8 cellular contexts compared by ENCODE assay signal in genomic region chr10:17742918-17743317, GRCh38. TPM values are rescaled to one million over a fixed set of nuclear protein-coding genes. Genes with fewer than 3 reads are reported as not detected.
DNase-seq lines count a peak whose midpoint lies in the region; ATAC-seq and TF ChIP-seq lines count a peak whose summit lies in the region.

No MANE protein-coding gene starts in this region.

- H3K9me3 ChIP-seq in neural cell (ENCODE audit: low read length): no peaks in the 10 kb centered on the region

- no peaks in the 10 kb centered on the region for H3F3A ChIP-seq in neural cell (ENCODE audit: insufficient read depth, low read length, poor library complexity, severe bottlenecking)

- DNase-seq in NCI-H748 (lab: John Stamatoyannopoulos, UW; ENCODE audit: unreplicated experiment) (peak; percentile 26), NCI-H748 treated with DMSO at 0.1 percent for 48 hours (lab: John Stamatoyannopoulos, UW) (no peak), NB4 (ENCODE audit: low read depth) (peak; percentile 56), epithelial cell of esophagus (ENCODE audit: low read depth) (peak; percentile 47)
- peak; percentile 36 to 38 for DNase-seq in activated CD8-positive, alpha-beta memory T cell treated with anti-CD3 and anti-CD28 coated beads for 4 hours (ENCODE audit: low read depth in 2 of 2)
- peak; percentile 50 to 53 for DNase-seq in stimulated activated naive CD8-positive, alpha-beta T cell treated with anti-CD3 and anti-CD28 coated beads, Interleukin-15, amount 100 ng/mL, for 72 hours

- TF ChIP-seq CTCF in NB4 (IDR thresholded peaks at IDR 0.05; ENCODE audit: low read depth, low read length) (peak; percentile 58), epithelial cell of esophagus (IDR thresholded peaks at IDR 0.05; ENCODE audit: insufficient read depth, low read depth, low read length, missing control alignments) (peak; percentile 82), neural cell (IDR thresholded peaks at IDR 0.05; ENCODE audit: poor library complexity, severe bottlenecking) (peak; percentile 68)

- no peak overlapping the region for H2AFZ ChIP-seq in neural cell (ENCODE audit: low read depth, low read length)

- H3K27me3 ChIP-seq in neural cell (ENCODE audit: insufficient read depth, low read depth, low read length): no peaks in the 10 kb centered on the region

- H3K27ac Mint-ChIP-seq in stimulated activated naive CD8-positive, alpha-beta T cell treated with anti-CD3 and anti-CD28 coated beads, Interleukin-15, amount 100 ng/mL, for 72 hours: no peak overlapping the region

- no peak overlapping the region for H3K4me2 ChIP-seq in neural cell (ENCODE audit: low read length)

- TF ChIP-seq POLR2A in NB4 (IDR thresholded peaks at IDR 0.05; ENCODE audit: extremely low read depth, insufficient read length): no peak

- no peak for TF ChIP-seq EP300 in neural cell (conservative IDR thresholded peaks at IDR 0.05; ENCODE audit: poor library complexity, severe bottlenecking)

- H3K4me1 Mint-ChIP-seq in stimulated activated naive CD8-positive, alpha-beta T cell treated with anti-CD3 and anti-CD28 coated beads, Interleukin-15, amount 100 ng/mL, for 72 hours: peaks cover 7% of the 10 kb centered on the region

- TF ChIP-seq RAD21 in neural cell (conservative IDR thresholded peaks at IDR 0.05): peak; percentile 54

- H3K9me3 Mint-ChIP-seq in stimulated activated naive CD8-positive, alpha-beta T cell treated with anti-CD3 and anti-CD28 coated beads, Interleukin-15, amount 100 ng/mL, for 72 hours: no peaks in the 10 kb centered on the region

- no peak overlapping the region for H3K9ac ChIP-seq in neural cell (ENCODE audit: low read length)

- H3K27ac ChIP-seq in neural cell (ENCODE audit: low read length): no peak overlapping the region

- ATAC-seq in stimulated activated naive CD8-positive, alpha-beta T cell treated with anti-CD3 and anti-CD28 coated beads, Interleukin-15, amount 100 ng/mL, for 72 hours: no peak
- ATAC-seq in GM19395 (IDR thresholded peaks at IDR 0.05; ENCODE audit: unreplicated experiment): no peak

- H3K4me3 Mint-ChIP-seq in stimulated activated naive CD8-positive, alpha-beta T cell treated with anti-CD3 and anti-CD28 coated beads, Interleukin-15, amount 100 ng/mL, for 72 hours: no peak overlapping the region

- H3K27me3 Mint-ChIP-seq in stimulated activated naive CD8-positive, alpha-beta T cell treated with anti-CD3 and anti-CD28 coated beads, Interleukin-15, amount 100 ng/mL, for 72 hours: no peaks in the 10 kb centered on the region

- H3K4me3 ChIP-seq in NB4 (ENCODE audit: low read depth, low read length): no peak overlapping the region
- H3K4me3 ChIP-seq in epithelial cell of esophagus (ENCODE audit: low read length): no peak overlapping the region
- H3K4me3 ChIP-seq in neural cell (ENCODE audit: low read length): no peak overlapping the region

- H3K36me3 ChIP-seq in neural cell (ENCODE audit: insufficient read depth, low read length): no peaks in the 10 kb centered on the region

- H4K20me1 ChIP-seq in neural cell (ENCODE audit: insufficient read depth): no peaks in the 10 kb centered on the region

- H3K9me2 ChIP-seq in neural cell (ENCODE audit: insufficient read depth, low read length): no peaks in the 10 kb centered on the region

- H3K79me2 ChIP-seq in neural cell (replicated peaks; ENCODE audit: insufficient read depth, low read length): no peaks in the 10 kb centered on the region

TF ChIP-seq in neural cell, 6 proteins besides CTCF, POLR2A, EP300 and RAD21:
- TF ChIP-seq MXI1 (conservative IDR thresholded peaks at IDR 0.05; ENCODE audit: poor library complexity, severe bottlenecking) (no peak), SMC3 (conservative IDR thresholded peaks at IDR 0.05; ENCODE audit: poor library complexity) (peak; percentile 73)
TF ChIP-seq in neural cell: peak in this region for 1.

RNA-seq across cellular contexts. Expression of gene TMEM236, which starts 9.1 kb away (rescaled TPM):
- polyA plus RNA-seq in neural cell: 0.10 TPM in 1 of 2 replicates, not detected in the other
- not detected in 2 replicates for polyA minus RNA-seq in neural cell
